Comparison of ENCODE assay signal across 8 cellular contexts in genomic region chr13:97460004-97460756, GRCh38.
DNase-seq lines count a peak whose midpoint lies in the region; ATAC-seq, FAIRE-seq and TF ChIP-seq lines count a peak whose summit lies in the region.

No MANE protein-coding gene starts in this region.

- peak; percentile 92 for ATAC-seq in GM19397 (IDR thresholded peaks at IDR 0.05; ENCODE audit: unreplicated experiment)
- ATAC-seq in HG03196 (IDR thresholded peaks at IDR 0.05; ENCODE audit: unreplicated experiment): peak; percentile 95

- FAIRE-seq in D721Med (lab: Jason Lieb, UNC): no peak

- DNase-seq in EH (ENCODE audit: low read depth) (peak; percentile 26), fibroblast of peridontal ligament (ENCODE audit: extremely low read depth) (peak; percentile 80), hippocampal formation (lab: John Stamatoyannopoulos, UW) (no peak), D721Med (ENCODE audit: insufficient read length, low spot score) (no peak), AG08396 (ENCODE audit: low spot score) (no peak), cerebellar nuclear complex (lab: John Stamatoyannopoulos, UW) (no peak)

- TF ChIP-seq CTCF in D721Med (IDR thresholded peaks at IDR 0.05; ENCODE audit: insufficient read depth, missing control alignments): no peak

Comparison
In these comparisons a context has a peak if more than half of its experiments do, and no peak if none do; other contexts are left out.
1. DNase-seq: peak in EH (single experiment) and fibroblast of peridontal ligament (single experiment); none in hippocampal formation (0 of 2), D721Med (single experiment), AG08396 (single experiment) and cerebellar nuclear complex (0 of 2).